8 cellular contexts compared by ENCODE assay signal in genomic region chr11:59668950-59669610, GRCh38. TPM values are rescaled to one million over a fixed set of nuclear protein-coding genes. Genes with fewer than 3 reads are reported as not detected.
DNase-seq lines count a peak whose midpoint lies in the region; ATAC-seq and TF ChIP-seq lines count a peak whose summit lies in the region.

TSS of gene PATL1 (minus strand) at chr11:59669037. CDS start at chr11:59668895, 142 bp downstream.

- CTCF ChIA-PET in activated CD4-positive, alpha-beta T cell treated with anti-CD3 and anti-CD28 coated beads for 36 hours (lab: Charles Lee): interaction anchor here (0.7 to 1.6 kb wide), 14 partner anchors 9 to 561 kb away, joined by 3 to 8 read pairs (median 3); no protein-coding TSS in a partner anchor

- no peak for TF ChIP-seq CTCF in choroid plexus epithelial cell (conservative IDR thresholded peaks at IDR 0.05; ENCODE audit: low read depth, low read length)
- TF ChIP-seq CTCF in kidney epithelial cell (IDR thresholded peaks at IDR 0.05; ENCODE audit: insufficient read depth, low read length, poor library complexity, severe bottlenecking): no peak

- peak; percentile 99 for DNase-seq in Ammon's horn (ENCODE audit: low spot score)
- peak; percentile 96 for DNase-seq in GM19238 (ENCODE audit: insufficient read length, low spot score)
- peak; percentile 96 to 97 for DNase-seq in NCI-H524 (lab: John Stamatoyannopoulos, UW)
- peak; percentile 99 for DNase-seq in activated CD4-positive, alpha-beta T cell treated with anti-CD3 and anti-CD28 coated beads for 36 hours
- DNase-seq in choroid plexus epithelial cell (ENCODE audit: low read depth): peak; percentile 99
- peak; percentile 95 for DNase-seq in kidney epithelial cell (ENCODE audit: low read depth)
- DNase-seq in stimulated activated CD4-positive, alpha-beta T cell treated with anti-CD3 and anti-CD28 coated beads, Interleukin-15, amount 100 ng/mL, for 48 hours (ENCODE audit: low read depth in 2 of 2): peak; percentile 97 to 98

- ATAC-seq in HG03442 (IDR thresholded peaks at IDR 0.05; ENCODE audit: unreplicated experiment): peak; percentile 92
- peak; percentile 93 for ATAC-seq in activated CD4-positive, alpha-beta T cell treated with anti-CD3 and anti-CD28 coated beads for 36 hours

- H3K4me3 Mint-ChIP-seq in activated CD4-positive, alpha-beta T cell treated with anti-CD3 and anti-CD28 coated beads for 36 hours: peak within 1 kb of the TSS; percentile 81

- no peaks in the 10 kb centered on the region for H3K27me3 Mint-ChIP-seq in activated CD4-positive, alpha-beta T cell treated with anti-CD3 and anti-CD28 coated beads for 36 hours

- H3K27ac Mint-ChIP-seq in activated CD4-positive, alpha-beta T cell treated with anti-CD3 and anti-CD28 coated beads for 36 hours: peak within 1 kb of the TSS; percentile 92

- H3K4me1 Mint-ChIP-seq in activated CD4-positive, alpha-beta T cell treated with anti-CD3 and anti-CD28 coated beads for 36 hours: peaks cover 37% of the 10 kb centered on the region

- no peaks in the 10 kb centered on the region for H3K27me3 ChIP-seq in kidney epithelial cell (ENCODE audit: control insufficient read depth, insufficient read depth, low read length)

- no peaks in the 10 kb centered on the region for H3K9me3 Mint-ChIP-seq in activated CD4-positive, alpha-beta T cell treated with anti-CD3 and anti-CD28 coated beads for 36 hours (ENCODE audit: low read depth)

- POLR2A ChIA-PET in activated CD4-positive, alpha-beta T cell treated with anti-CD3 and anti-CD28 coated beads for 36 hours (lab: Charles Lee): interaction anchor here (0.5 to 1.6 kb wide), 7 partner anchors 14 to 823 kb away, joined by 3 to 18 read pairs (median 4); partner anchors contain the start of gene OSBP

- H3K36me3 ChIP-seq in kidney epithelial cell (ENCODE audit: control insufficient read depth, insufficient read depth, low read length): no peaks in the 10 kb centered on the region

- H3K4me3 ChIP-seq in choroid plexus epithelial cell (ENCODE audit: low read depth, low read length) (peak within 1 kb of the TSS; percentile 82), kidney epithelial cell (ENCODE audit: low read depth, low read length) (peak within 1 kb of the TSS; percentile 93)

- H3K36me3 Mint-ChIP-seq in activated CD4-positive, alpha-beta T cell treated with anti-CD3 and anti-CD28 coated beads for 36 hours (ENCODE audit: low read depth): peaks cover 29% of the 10 kb centered on the region

- intact Hi-C loops in activated CD4-positive, alpha-beta T cell treated with anti-CD3 and anti-CD28 coated beads for 36 hours (cut with DNase I, micrococcal nuclease): loop anchor here (1.0 to 5.0 kb wide), 14 partner anchors 53 to 1758 kb away; partner anchors contain the start of genes MRPL16 (in 2 of the 2), CPSF7 (in 1 of the 2), FAM111A (in 1 of the 2) and STX3 (in 1 of the 2)

RNA-seq across cellular contexts. Expression of gene PATL1, which starts in this region (rescaled TPM):
- 10 to 100 TPM; 59.8 to 88.7 TPM for total RNA-seq in activated CD4-positive, alpha-beta T cell treated with anti-CD3 and anti-CD28 coated beads for 36 hours
- 28.5 and 28.7 TPM in 2 replicates for total RNA-seq in kidney epithelial cell

Comparison
In these comparisons a context has a peak if more than half of its experiments do, and no peak if none do; other contexts are left out.
1. Peak in every context shown above with its lines: DNase-seq, ATAC-seq and H3K4me3 ChIP-seq.